In genomic region chr6:143074670-143075318, GRCh38 we compare ENCODE assay signal across 1 cellular context.
TF ChIP-seq lines count a peak whose summit lies in the region.

No MANE protein-coding gene starts in this region.

TF ChIP-seq in HepG2, 621 proteins besides CTCF, POLR2A, EP300 and RAD21 (continued from another document):
- TF ChIP-seq CREB3 (CRISPR knock-in tag; IDR thresholded peaks at IDR 0.05) (no peak), ZNF382 (CRISPR knock-in tag; IDR thresholded peaks at IDR 0.05; ENCODE audit: borderline replicate concordance) (peak; percentile 90; the same call in 1 of the 2 replicates)
